15 cellular contexts compared by ENCODE assay signal in the genomic region with DNA sequence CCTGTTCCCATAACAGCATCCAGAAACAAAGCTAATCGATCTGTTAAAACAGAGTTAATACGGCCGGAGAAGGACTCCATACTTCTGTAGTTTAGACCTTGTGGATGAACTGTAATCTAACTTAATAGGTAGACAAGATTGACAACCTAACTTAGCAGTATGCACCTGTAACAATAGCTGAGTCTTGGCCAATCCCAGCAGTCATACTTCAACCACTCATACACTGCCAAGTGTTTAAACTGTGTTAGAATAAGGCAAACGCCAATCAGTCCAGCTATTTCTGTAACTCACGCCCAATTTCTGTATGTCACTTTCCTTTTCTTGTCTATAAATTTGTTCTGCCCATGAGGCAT. TPM values are rescaled to one million over a fixed set of nuclear protein-coding genes. Genes with fewer than 3 reads are reported as not detected.
A peak's percentile ranks its signal among the peaks of the same experiment; 100 is the strongest.
DNase-seq lines count a peak whose midpoint lies in the region; ATAC-seq and TF ChIP-seq lines count a peak whose summit lies in the region.
"Had no signal": no experiment of that assay in that cellular context is flagged by ENCODE, and none has a peak within 500 bp of the region (broad histone marks: within the 10 kb centered on the region; RNA-seq: fewer than 3 reads in every experiment).

No MANE protein-coding gene starts in this region.

- no peaks in the 10 kb centered on the region for H4K20me1 ChIP-seq in OCI-LY1 (ENCODE audit: insufficient read depth, low read length)

- DNase-seq in glutamatergic neuron: no peak
- no peak for DNase-seq in anterior cingulate cortex (lab: John Stamatoyannopoulos, UW)
- no peak for DNase-seq in activated naive CD4-positive, alpha-beta T cell treated with Interleukin-2 at 50 U/mL for 16 hours
- DNase-seq: T-helper 17 cell had no signal

- no peak overlapping the region for H3K4me3 Mint-ChIP-seq in glutamatergic neuron (ENCODE audit: unreplicated experiment)
- H3K4me3 Mint-ChIP-seq: activated CD8-positive, alpha-beta T cell treated with anti-CD3 and anti-CD28 coated beads for 36 hours; CD4-positive, CD25-positive, alpha-beta regulatory T cell; central memory CD8-positive, alpha-beta T cell; IgD-negative memory B cell; stimulated activated effector memory CD8-positive, alpha-beta T cell treated with anti-CD3 and anti-CD28 coated beads, Interleukin-12 subunit alpha, Interleukin-12 subunit beta, amount 100 ng/mL, for 72 hours; T-helper 17 cell had no signal

- peak; percentile 49 for TF ChIP-seq CTCF in 22Rv1 (IDR thresholded peaks at IDR 0.05)
- no peak; the same call in 1 of the 2 replicates for TF ChIP-seq CTCF in OCI-LY1 (IDR thresholded peaks at IDR 0.05; ENCODE audit: low read length)
- TF ChIP-seq CTCF in glutamatergic neuron (IDR thresholded peaks at IDR 0.05; ENCODE audit: partially characterized antibody, unreplicated experiment): peak; percentile 49

- no peaks in the 10 kb centered on the region for H3K9me2 ChIP-seq in OCI-LY1 (ENCODE audit: low read depth, low read length)

- H3K4me1 Mint-ChIP-seq in glutamatergic neuron (ENCODE audit: low read depth, unreplicated experiment): no peaks in the 10 kb centered on the region
- H3K4me1 Mint-ChIP-seq: central memory CD8-positive, alpha-beta T cell; IgD-negative memory B cell; stimulated activated effector memory CD8-positive, alpha-beta T cell treated with anti-CD3 and anti-CD28 coated beads, Interleukin-12 subunit alpha, Interleukin-12 subunit beta, amount 100 ng/mL, for 72 hours had no signal

- ATAC-seq in GM21390 (IDR thresholded peaks at IDR 0.05; ENCODE audit: unreplicated experiment) (peak; percentile 17), HG02840 (IDR thresholded peaks at IDR 0.05; ENCODE audit: low FRiP score, unreplicated experiment) (no peak), HG02852 (IDR thresholded peaks at IDR 0.05; ENCODE audit: unreplicated experiment) (no peak)

- peaks cover 2% of the 10 kb centered on the region for H3K9me3 Mint-ChIP-seq in glutamatergic neuron (ENCODE audit: unreplicated experiment)
- H3K9me3 Mint-ChIP-seq: activated CD8-positive, alpha-beta T cell treated with anti-CD3 and anti-CD28 coated beads for 36 hours; central memory CD8-positive, alpha-beta T cell; stimulated activated effector memory CD8-positive, alpha-beta T cell treated with anti-CD3 and anti-CD28 coated beads, Interleukin-12 subunit alpha, Interleukin-12 subunit beta, amount 100 ng/mL, for 72 hours had no signal

- H3K27ac Mint-ChIP-seq in glutamatergic neuron (ENCODE audit: unreplicated experiment): no peak overlapping the region
- H3K27ac Mint-ChIP-seq: activated CD8-positive, alpha-beta T cell treated with anti-CD3 and anti-CD28 coated beads for 36 hours; CD4-positive, CD25-positive, alpha-beta regulatory T cell; IgD-negative memory B cell; stimulated activated effector memory CD8-positive, alpha-beta T cell treated with anti-CD3 and anti-CD28 coated beads, Interleukin-12 subunit alpha, Interleukin-12 subunit beta, amount 100 ng/mL, for 72 hours; T-helper 17 cell had no signal

- no peaks in the 10 kb centered on the region for H3K79me2 ChIP-seq in OCI-LY1 (ENCODE audit: insufficient read depth, low read length)

- peak overlapping the region; percentile 31; the same call in 1 of the 2 replicates for H3K4me2 ChIP-seq in OCI-LY1 (ENCODE audit: low read length)

- no peaks in the 10 kb centered on the region for H3K9me3 ChIP-seq in OCI-LY1 (ENCODE audit: low read length)

- no peaks in the 10 kb centered on the region for H3K27me3 ChIP-seq in OCI-LY1 (ENCODE audit: insufficient read depth, low read length)

- H3F3A ChIP-seq in OCI-LY1 (ENCODE audit: insufficient read depth, low read length): no peaks in the 10 kb centered on the region

- peaks cover 9% of the 10 kb centered on the region for H3K4me1 ChIP-seq in OCI-LY1 (ENCODE audit: insufficient read depth, low read length, severe bottlenecking)

- no peak overlapping the region for H3K4me3 ChIP-seq in OCI-LY1 (ENCODE audit: low read depth, low read length, poor library complexity, severe bottlenecking)

- no peak overlapping the region for H3K9ac ChIP-seq in OCI-LY1 (ENCODE audit: low read length)

- no peak overlapping the region for H2AFZ ChIP-seq in OCI-LY1 (ENCODE audit: low read length)

- H3K27ac ChIP-seq in 22Rv1 (no peak overlapping the region), OCI-LY1 (ENCODE audit: low read depth, low read length, poor library complexity, severe bottlenecking) (no peak overlapping the region)

- peaks cover under 1% of the 10 kb centered on the region for H3K36me3 Mint-ChIP-seq in glutamatergic neuron (ENCODE audit: unreplicated experiment)
- H3K36me3 Mint-ChIP-seq: IgD-negative memory B cell; naive B cell; stimulated activated effector memory CD8-positive, alpha-beta T cell treated with anti-CD3 and anti-CD28 coated beads, Interleukin-12 subunit alpha, Interleukin-12 subunit beta, amount 100 ng/mL, for 72 hours had no signal

- no peaks in the 10 kb centered on the region for H3K27me3 Mint-ChIP-seq in glutamatergic neuron (ENCODE audit: unreplicated experiment)

- no peaks in the 10 kb centered on the region for H3K36me3 ChIP-seq in OCI-LY1 (ENCODE audit: insufficient read depth, low read length)

RNA-seq across cellular contexts. Expression of gene MACIR, which starts 33.7 kb away (rescaled TPM):
- 6.8 TPM for total RNA-seq in glutamatergic neuron (ENCODE audit: unreplicated experiment)
